12 cellular contexts compared by ENCODE assay signal in the genomic region with DNA sequence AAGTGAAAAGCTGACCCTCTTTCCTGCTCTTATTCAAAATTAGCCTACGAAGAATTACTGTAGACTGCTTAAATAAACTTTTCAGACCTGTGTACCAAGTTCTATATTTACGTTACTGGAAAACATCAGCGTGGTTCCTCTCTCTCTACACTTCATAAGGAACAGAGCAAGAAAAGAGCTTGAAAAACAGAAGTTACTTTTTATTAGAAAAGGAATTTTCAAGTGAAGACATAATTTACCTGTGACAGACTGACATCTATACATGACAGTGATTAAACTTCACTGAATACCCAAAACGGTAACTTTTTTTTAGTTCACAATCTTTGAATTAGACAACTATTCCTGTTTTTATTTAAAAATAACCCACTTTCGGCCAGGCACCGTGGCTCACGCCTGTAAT. TPM values are rescaled to one million over a fixed set of nuclear protein-coding genes. Genes with fewer than 3 reads are reported as not detected.
DNase-seq lines count a peak whose midpoint lies in the region; ATAC-seq and TF ChIP-seq lines count a peak whose summit lies in the region.
"Had no signal": no experiment of that assay in that cellular context is flagged by ENCODE, and none has a peak within 500 bp of the region (broad histone marks: within the 10 kb centered on the region; RNA-seq: fewer than 3 reads in every experiment).

No MANE protein-coding gene starts in this region.

- peaks cover 48% of the 10 kb centered on the region for H3K36me3 ChIP-seq in MG63

- ATAC-seq in GM19395 (IDR thresholded peaks at IDR 0.05; ENCODE audit: unreplicated experiment) (no peak), HG03521 (IDR thresholded peaks at IDR 0.05; ENCODE audit: unreplicated experiment) (no peak)
- ATAC-seq: sciatic nerve had no signal

- H3K27me3 Mint-ChIP-seq in nephron (ENCODE audit: low read depth) (no peaks in the 10 kb centered on the region), type B pancreatic cell (no peaks in the 10 kb centered on the region)

- peaks cover 3% of the 10 kb centered on the region for H3K9me3 Mint-ChIP-seq in nephron
- peaks cover 3% of the 10 kb centered on the region for H3K9me3 Mint-ChIP-seq in type B pancreatic cell

- H3K27me3 ChIP-seq in MG63 (no peaks in the 10 kb centered on the region), dorsolateral prefrontal cortex (no peaks in the 10 kb centered on the region)

- TF ChIP-seq CTCF in dorsolateral prefrontal cortex (IDR thresholded peaks at IDR 0.05 in 54 of 56, conservative IDR thresholded peaks at IDR 0.05 in 2 of 56; ENCODE audit: low read depth in 1 of 56, partially characterized antibody in 56 of 56) (no peak), nephron (IDR thresholded peaks at IDR 0.05; ENCODE audit: unreplicated experiment in 3 of 3) (no peak), type B pancreatic cell (conservative IDR thresholded peaks at IDR 0.05) (no peak)

- H3K4me3 ChIP-seq in MG63: peak overlapping the region; percentile 94
- H3K4me3 ChIP-seq in dorsolateral prefrontal cortex: peak overlapping the region in 36 of 59 donors; percentile 2 to 98 (median 90)

- intact Hi-C loops in dorsolateral prefrontal cortex (cut with DNase I): loop anchor here (5.0 to 10.0 kb wide), 5 partner anchors 95 to 325 kb away; a partner anchor contains a TSS

- DNase-seq in MG63 (no peak), dorsolateral prefrontal cortex (no peak), type B pancreatic cell (ENCODE audit: extremely low spot score, unreplicated experiment) (no peak), NCI-H2029 (lab: John Stamatoyannopoulos, UW) (no peak)
- DNase-seq: Karpas-422; kidney glomerular epithelial cell; NCI-H526; stimulated activated CD8-positive, alpha-beta memory T cell treated with anti-CD3 and anti-CD28 coated beads, Interleukin-4, amount 100 ng/mL, for 48 hours had no signal

- peak overlapping the region in 7 of 59 donors; percentile 4 to 40 (median 27) for H3K27ac ChIP-seq in dorsolateral prefrontal cortex

- H3K27ac Mint-ChIP-seq in nephron: peak overlapping the region; percentile 23 to 77 (median 54)
- peak overlapping the region; percentile 37 for H3K27ac Mint-ChIP-seq in type B pancreatic cell

- H3K36me3 Mint-ChIP-seq in nephron (ENCODE audit: low read depth) (peaks cover 20% of the 10 kb centered on the region), type B pancreatic cell (peaks cover 10% of the 10 kb centered on the region)

- H3K4me3 Mint-ChIP-seq in nephron (peak overlapping the region; percentile 94 to 99 (median 96)), type B pancreatic cell (peak overlapping the region; percentile 94)

- peaks cover 4% of the 10 kb centered on the region; the same call in 1 of the 2 replicates for H3K9me3 ChIP-seq in MG63

- H3K4me1 Mint-ChIP-seq in nephron (peaks cover 43% of the 10 kb centered on the region), type B pancreatic cell (ENCODE audit: unreplicated experiment) (peaks cover 34% of the 10 kb centered on the region)

RNA-seq across cellular contexts. Expression of a gene that starts 2.7 kb away (rescaled TPM):
- total RNA-seq in MG63 (2014; rRNA removed; shearing (Covaris generic); ENCODE audit: low replicate concordance): 121 and 171 TPM in 2 replicates
- total RNA-seq in dorsolateral prefrontal cortex (100 to 1,000 TPM in 9 of 120 experiments, 10 to 100 TPM in 111; 57.3 to 134 (median 81.4) TPM), type B pancreatic cell (ENCODE audit: low replicate concordance) (69.2 and 133 TPM in 2 replicates)
